Comparison of ENCODE assay signal across 28 cellular contexts in genomic region chr1:3159121-3159520, GRCh38.
"Had no signal": no experiment of that assay in that cellular context is flagged by ENCODE, and none has a peak within 500 bp of the region (broad histone marks: within the 10 kb centered on the region; RNA-seq: fewer than 3 reads in every experiment).

No MANE protein-coding gene starts in this region.

- H3K4me1 Mint-ChIP-seq: activated naive CD4-positive, alpha-beta T cell treated with anti-CD3 and anti-CD28 coated beads, Interleukin-2, amount 50 U/mL, for 24 hours; mesothelial cell of epicardium had no signal

- H3K27ac ChIP-seq: body of pancreas, cardiac muscle cell, gastroesophageal sphincter, hepatocyte, thyroid gland, upper lobe of left lung, vagina, WERI-Rb-1 had no signal

- H3K27me3 ChIP-seq: body of pancreas, cardiac muscle cell, hepatocyte, thyroid gland, vagina had no signal

- H3K36me3 ChIP-seq: cardiac muscle cell, gastroesophageal sphincter, stomach, thyroid gland, upper lobe of left lung, vagina, WERI-Rb-1 had no signal

- H3K9me3 ChIP-seq: body of pancreas, gastroesophageal sphincter, stomach, thyroid gland, upper lobe of left lung, vagina had no signal

- DNase-seq: activated CD4-positive, alpha-beta T cell treated with anti-CD3 and anti-CD28 coated beads, Interleukin-2, amount 10 ng/mL, durations not matched to agents 7 days and 5 days; activated CD4-positive, CD25-positive, alpha-beta regulatory T cell treated with anti-CD3 and anti-CD28 coated beads, Interleukin-2, amount 50 U/mL, for 72 hours; activated CD8-positive, alpha-beta memory T cell treated with anti-CD3 and anti-CD28 coated beads, Interleukin-2, amount 10 ng/mL, durations not matched to agents 7 days and 5 days; activated CD8-positive, alpha-beta T cell treated with anti-CD3 and anti-CD28 coated beads, Interleukin-2, amount 10 ng/mL, durations not matched to agents 7 days and 5 days; activated T-cell treated with anti-CD3 and anti-CD28 coated beads, Interleukin-2, amount 50 U/mL, for 48 hours; anterior cingulate cortex; body of pancreas; cortex of kidney; left colon; mammary epithelial cell; naive B cell; right cardiac atrium; stimulated activated CD4-positive, alpha-beta T cell treated with anti-CD3 and anti-CD28 coated beads, Interleukin-15, amount 100 ng/mL, for 24 hours; stimulated activated CD4-positive, alpha-beta T cell treated with anti-CD3 and anti-CD28 coated beads, Interleukin-2, amount 100 ng/mL, for 24 hours; stimulated activated naive B cell treated with anti-CD40 and anti-IgM and Interleukin-4, amounts not matched to agents 10 μg/mL and 1 μg/mL and 100 μg/mL, for 72 hours; stomach; T1000; thyroid gland; WERI-Rb-1 had no signal

- H3K4me3 Mint-ChIP-seq: activated CD4-positive, alpha-beta T cell treated with anti-CD3 and anti-CD28 coated beads, Interleukin-2, amount 10 ng/mL, durations not matched to agents 7 days and 5 days; activated CD8-positive, alpha-beta memory T cell treated with anti-CD3 and anti-CD28 coated beads, Interleukin-2, amount 10 ng/mL, durations not matched to agents 7 days and 5 days; activated CD8-positive, alpha-beta T cell treated with anti-CD3 and anti-CD28 coated beads, Interleukin-2, amount 10 ng/mL, durations not matched to agents 7 days and 5 days; activated naive CD4-positive, alpha-beta T cell treated with anti-CD3 and anti-CD28 coated beads, Interleukin-2, amount 50 U/mL, for 24 hours; mesothelial cell of epicardium; naive B cell; neural crest cell; stimulated activated naive B cell treated with anti-CD40 and anti-IgM and Interleukin-4, amounts not matched to agents 10 μg/mL and 1 μg/mL and 100 μg/mL, for 72 hours had no signal

- ATAC-seq: activated CD8-positive, alpha-beta memory T cell treated with anti-CD3 and anti-CD28 coated beads, Interleukin-2, amount 10 ng/mL, durations not matched to agents 7 days and 5 days; activated CD8-positive, alpha-beta T cell treated with anti-CD3 and anti-CD28 coated beads, Interleukin-2, amount 10 ng/mL, durations not matched to agents 7 days and 5 days; body of pancreas; gastroesophageal sphincter; left colon; right cardiac atrium; stimulated activated naive B cell treated with anti-CD40 and anti-IgM and Interleukin-4, amounts not matched to agents 10 μg/mL and 1 μg/mL and 100 μg/mL, for 72 hours had no signal

- H3K4me3 ChIP-seq: body of pancreas, cardiac muscle cell, gastroesophageal sphincter, hepatocyte, stomach, thyroid gland, upper lobe of left lung, vagina had no signal

- H3K4me1 ChIP-seq: body of pancreas, gastroesophageal sphincter, vagina had no signal

- H3K9me3 Mint-ChIP-seq: activated CD4-positive, alpha-beta T cell treated with anti-CD3 and anti-CD28 coated beads, Interleukin-2, amount 10 ng/mL, durations not matched to agents 7 days and 5 days; activated naive CD4-positive, alpha-beta T cell treated with anti-CD3 and anti-CD28 coated beads, Interleukin-2, amount 50 U/mL, for 24 hours; activated T-helper 2 cell treated with anti-CD3 and anti-CD28 coated beads, Interferon-gamma antibody, Interleukin-2, Interleukin-4, amounts not matched to agents 10 μg/mL and 5 μg/mL and 100 μg/mL, durations not matched to agents 14 hours and 24 hours and 36 hours; mesothelial cell of epicardium; naive B cell; neural crest cell; stimulated activated naive B cell treated with anti-CD40 and anti-IgM and Interleukin-4, amounts not matched to agents 10 μg/mL and 1 μg/mL and 100 μg/mL, for 72 hours had no signal

- H3K27ac Mint-ChIP-seq: activated CD4-positive, alpha-beta T cell treated with anti-CD3 and anti-CD28 coated beads, Interleukin-2, amount 10 ng/mL, durations not matched to agents 7 days and 5 days; activated CD8-positive, alpha-beta memory T cell treated with anti-CD3 and anti-CD28 coated beads, Interleukin-2, amount 10 ng/mL, durations not matched to agents 7 days and 5 days; activated CD8-positive, alpha-beta T cell treated with anti-CD3 and anti-CD28 coated beads, Interleukin-2, amount 10 ng/mL, durations not matched to agents 7 days and 5 days; activated naive CD4-positive, alpha-beta T cell treated with anti-CD3 and anti-CD28 coated beads, Interleukin-2, amount 50 U/mL, for 24 hours; activated T-helper 2 cell treated with anti-CD3 and anti-CD28 coated beads, Interferon-gamma antibody, Interleukin-2, Interleukin-4, amounts not matched to agents 10 μg/mL and 5 μg/mL and 100 μg/mL, durations not matched to agents 14 hours and 24 hours and 36 hours; mesothelial cell of epicardium; stimulated activated naive B cell treated with anti-CD40 and anti-IgM and Interleukin-4, amounts not matched to agents 10 μg/mL and 1 μg/mL and 100 μg/mL, for 72 hours had no signal

- H3K36me3 Mint-ChIP-seq: activated CD8-positive, alpha-beta memory T cell treated with anti-CD3 and anti-CD28 coated beads, Interleukin-2, amount 10 ng/mL, durations not matched to agents 7 days and 5 days; activated naive CD4-positive, alpha-beta T cell treated with anti-CD3 and anti-CD28 coated beads, Interleukin-2, amount 50 U/mL, for 24 hours; mesothelial cell of epicardium; naive B cell; stimulated activated naive B cell treated with anti-CD40 and anti-IgM and Interleukin-4, amounts not matched to agents 10 μg/mL and 1 μg/mL and 100 μg/mL, for 72 hours had no signal
